8 cellular contexts compared by ENCODE assay signal in the genomic region with DNA sequence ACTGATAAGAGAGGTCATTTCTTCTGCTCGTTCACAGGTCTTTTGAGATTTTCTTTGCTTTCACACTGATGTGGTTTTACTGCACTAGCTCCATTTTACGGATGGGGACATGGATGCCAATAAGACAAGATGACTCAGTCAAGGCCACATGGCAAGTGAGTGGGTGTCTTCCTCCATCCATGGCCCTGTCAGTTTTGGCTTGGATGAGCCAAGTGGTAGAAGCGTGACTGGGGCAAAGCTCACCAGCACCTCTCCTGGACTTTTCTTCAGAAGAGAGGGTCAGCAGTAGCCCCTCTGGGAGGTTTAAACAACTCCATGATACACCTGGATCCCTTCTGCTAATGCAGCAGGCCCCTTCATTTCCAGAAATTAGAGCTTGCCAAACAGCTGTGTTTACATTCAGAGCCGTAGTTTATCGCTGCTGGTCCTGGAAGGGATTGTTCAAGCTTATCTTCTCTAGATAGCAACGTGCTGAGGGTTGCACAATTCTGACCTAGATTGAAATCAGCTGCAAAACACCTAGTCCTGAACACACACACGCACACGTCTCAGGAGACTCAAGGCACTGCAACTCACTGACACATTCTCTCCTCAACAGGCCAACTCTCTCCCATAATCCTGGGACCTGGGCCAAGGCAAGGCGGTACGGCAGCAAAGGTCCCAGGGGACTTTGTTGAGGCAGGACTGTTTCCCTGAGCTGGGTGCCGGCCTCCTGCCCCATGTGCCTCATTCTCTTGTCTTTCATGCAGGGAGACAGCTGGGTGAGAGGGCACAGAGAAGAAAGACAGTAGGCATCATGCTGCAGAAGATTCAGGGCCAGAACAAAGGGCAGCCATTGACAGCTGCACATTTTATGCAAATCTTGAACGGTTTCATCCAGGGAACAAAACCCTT. TPM values are rescaled to one million over a fixed set of nuclear protein-coding genes. Genes with fewer than 3 reads are reported as not detected.
DNase-seq lines count a peak whose midpoint lies in the region; ATAC-seq and TF ChIP-seq lines count a peak whose summit lies in the region.

No MANE protein-coding gene starts in this region.

- CTCF ChIA-PET in activated CD4-positive, alpha-beta T cell treated with anti-CD3 and anti-CD28 coated beads, Interleukin-2, amount 10 ng/mL, durations not matched to agents 7 days and 5 days (lab: Charles Lee): interaction anchor here (0.6 to 2.6 kb wide), 11 partner anchors 10 to 1595 kb away, joined by 3 to 14 read pairs (median 3); a partner anchor contains a TSS

- H3K4me1 ChIP-seq in right atrium auricular region: peaks cover 0 to 36% of the 10 kb centered on the region in 2 donors

- TF ChIP-seq CTCF in VCaP (conservative IDR thresholded peaks at IDR 0.05) (no peak), right atrium auricular region (IDR thresholded peaks at IDR 0.05) (no peak)

- H3K27ac ChIP-seq in VCaP (peak overlapping the region; percentile 90), right atrium auricular region (no peak overlapping the region)

- DNase-seq in activated CD4-positive, alpha-beta T cell treated with anti-CD3 and anti-CD28 coated beads, Interleukin-2, amount 10 ng/mL, durations not matched to agents 7 days and 5 days: no peak
- DNase-seq in activated CD4-positive, alpha-beta T cell treated with anti-CD3 and anti-CD28 coated beads, Interleukin-2, amount 50 U/mL, for 4 hours: no peak
- DNase-seq in right atrium auricular region (ENCODE audit: low spot score) (peak; percentile 58), stromal cell of bone marrow (ENCODE audit: low read depth) (peak; percentile 22)

- H3K9me3 Mint-ChIP-seq in activated CD4-positive, alpha-beta T cell treated with anti-CD3 and anti-CD28 coated beads, Interleukin-2, amount 10 ng/mL, durations not matched to agents 7 days and 5 days: peaks cover 6% of the 10 kb centered on the region
- H3K9me3 Mint-ChIP-seq in IgD-negative memory B cell: peaks cover 0 to 2% (median 0%) of the 10 kb centered on the region in 3 donors

- H3K36me3 Mint-ChIP-seq in activated CD4-positive, alpha-beta T cell treated with anti-CD3 and anti-CD28 coated beads, Interleukin-2, amount 10 ng/mL, durations not matched to agents 7 days and 5 days (ENCODE audit: low read depth): peaks cover 14% of the 10 kb centered on the region
- no peaks in the 10 kb centered on the region for H3K36me3 Mint-ChIP-seq in IgD-negative memory B cell

- ATAC-seq in GM21717 (IDR thresholded peaks at IDR 0.05; ENCODE audit: unreplicated experiment) (no peak), HG03175 (IDR thresholded peaks at IDR 0.05; ENCODE audit: unreplicated experiment) (no peak)

- H3K4me1 Mint-ChIP-seq in activated CD4-positive, alpha-beta T cell treated with anti-CD3 and anti-CD28 coated beads, Interleukin-2, amount 10 ng/mL, durations not matched to agents 7 days and 5 days: peaks cover 85% of the 10 kb centered on the region
- H3K4me1 Mint-ChIP-seq in IgD-negative memory B cell: peaks cover 52 to 63% (median 56%) of the 10 kb centered on the region in 3 donors

- POLR2A ChIA-PET in activated CD4-positive, alpha-beta T cell treated with anti-CD3 and anti-CD28 coated beads, Interleukin-2, amount 10 ng/mL, durations not matched to agents 7 days and 5 days (lab: Charles Lee): interaction anchor here (0.6 to 1.0 kb wide), 4 partner anchors 11 to 83 kb away, joined by 3 read pairs; no protein-coding TSS in a partner anchor

- no peaks in the 10 kb centered on the region for H3K27me3 Mint-ChIP-seq in activated CD4-positive, alpha-beta T cell treated with anti-CD3 and anti-CD28 coated beads, Interleukin-2, amount 10 ng/mL, durations not matched to agents 7 days and 5 days
- H3K27me3 Mint-ChIP-seq in IgD-negative memory B cell: no peaks in the 10 kb centered on the region

- no peaks in the 10 kb centered on the region for H3K9me3 ChIP-seq in right atrium auricular region

- H3K36me3 ChIP-seq in right atrium auricular region: no peaks in the 10 kb centered on the region

- H3K27ac Mint-ChIP-seq in activated CD4-positive, alpha-beta T cell treated with anti-CD3 and anti-CD28 coated beads, Interleukin-2, amount 10 ng/mL, durations not matched to agents 7 days and 5 days: peak overlapping the region; percentile 95
- H3K27ac Mint-ChIP-seq in IgD-negative memory B cell: peak overlapping the region; percentile 70 to 96 (median 80)

- H3K27me3 ChIP-seq in right atrium auricular region: no peaks in the 10 kb centered on the region

- no peak overlapping the region for H3K4me3 ChIP-seq in right atrium auricular region

- peak overlapping the region; percentile 4 for H3K4me3 Mint-ChIP-seq in activated CD4-positive, alpha-beta T cell treated with anti-CD3 and anti-CD28 coated beads, Interleukin-2, amount 10 ng/mL, durations not matched to agents 7 days and 5 days
- H3K4me3 Mint-ChIP-seq in IgD-negative memory B cell: peak overlapping the region in 2 of 4 donors; percentile 64 to 83

RNA-seq across cellular contexts. Expression of a gene that starts 14.2 kb away (rescaled TPM):
- total RNA-seq in activated CD4-positive, alpha-beta T cell treated with anti-CD3 and anti-CD28 coated beads, Interleukin-2, amount 10 ng/mL, durations not matched to agents 7 days and 5 days: 10 to 100 TPM; 63.8 to 81.0 TPM
- 319 TPM for polyA plus RNA-seq in IgD-negative memory B cell
- total RNA-seq in right atrium auricular region: 10 to 100 TPM; 22.1 to 22.6 TPM

Comparison
In these comparisons a context has a peak if more than half of its experiments do, and no peak if none do; other contexts are left out.
1. DNase-seq: peak in right atrium auricular region (single experiment) and stromal cell of bone marrow (single experiment); none in activated CD4-positive, alpha-beta T cell treated with anti-CD3 and anti-CD28 coated beads, Interleukin-2, amount 10 ng/mL, durations not matched to agents 7 days and 5 days (single experiment) and activated CD4-positive, alpha-beta T cell treated with anti-CD3 and anti-CD28 coated beads, Interleukin-2, amount 50 U/mL, for 4 hours (0 of 2).